25 cellular contexts compared by ENCODE assay signal in genomic region chr3:73656241-73656890, GRCh38. TPM values are rescaled to one million over a fixed set of nuclear protein-coding genes. Genes with fewer than 3 reads are reported as not detected.
A peak's percentile ranks its signal among the peaks of the same experiment; 100 is the strongest.
DNase-seq lines count a peak whose midpoint lies in the region; ATAC-seq and TF ChIP-seq lines count a peak whose summit lies in the region.
"Had no signal": no experiment of that assay in that cellular context is flagged by ENCODE, and none has a peak within 500 bp of the region (broad histone marks: within the 10 kb centered on the region; RNA-seq: fewer than 3 reads in every experiment).

No MANE protein-coding gene starts in this region.

- no peak overlapping the region for H3K4me3 ChIP-seq in AG10803 (ENCODE audit: low read length)
- no peak overlapping the region for H3K4me3 ChIP-seq in mammary epithelial cell (replicated peaks in 1 of 3; ENCODE audit: insufficient read depth in 1 of 3, low read depth in 2 of 3, low read length in 3 of 3)
- H3K4me3 ChIP-seq in Peyer's patch = no peak overlapping the region
- H3K4me3 ChIP-seq: A549, esophagus squamous epithelium, left ventricle myocardium inferior, psoas muscle, stomach had no signal

- dilution Hi-C loops in mammary epithelial cell (cut with HindIII; ENCODE audit: low sequenced_read_pairs) = no loop called here

- CTCF ChIA-PET in mammary epithelial cell (lab: Charles Lee; ENCODE audit: low non-redundant PET) = no interaction called here

- ATAC-seq in HG02763 (IDR thresholded peaks at IDR 0.05; ENCODE audit: unreplicated experiment) = no peak
- ATAC-seq: A549; activated CD8-positive, alpha-beta T cell treated with anti-CD3 and anti-CD28 coated beads for 36 hours; effector memory CD8-positive, alpha-beta T cell; HCT116; psoas muscle had no signal

- in situ Hi-C loops in mammary epithelial cell (cut with MboI; ENCODE audit: low sequenced_read_pairs in 2 of 2) = no loop called here

- no peak overlapping the region for H3K27ac ChIP-seq in mammary epithelial cell (ENCODE audit: insufficient read depth, low read depth, low read length)
- H3K27ac ChIP-seq in Peyer's patch = no peak overlapping the region
- H3K27ac ChIP-seq: A549, esophagus squamous epithelium, left ventricle myocardium inferior, psoas muscle, stomach had no signal

- H3K9me3 ChIP-seq in mammary epithelial cell (replicated peaks; ENCODE audit: insufficient read depth, low read length) = no peaks in the 10 kb centered on the region
- H3K9me3 ChIP-seq in Peyer's patch = no peaks in the 10 kb centered on the region
- H3K9me3 ChIP-seq: A549, esophagus squamous epithelium, left ventricle myocardium inferior, psoas muscle, stomach had no signal

- intact Hi-C loops in mammary epithelial cell (cut with micrococcal nuclease) = no loop called here

- H3K79me2 ChIP-seq in mammary epithelial cell (ENCODE audit: insufficient read depth, low read length) = no peaks in the 10 kb centered on the region

- H3K36me3 ChIP-seq in mammary epithelial cell (ENCODE audit: insufficient read depth, low read length) (no peaks in the 10 kb centered on the region), Peyer's patch (no peaks in the 10 kb centered on the region)
- H3K36me3 ChIP-seq: esophagus squamous epithelium, left ventricle myocardium inferior, stomach had no signal

- no peak overlapping the region for H3K4me2 ChIP-seq in mammary epithelial cell (ENCODE audit: insufficient read depth, low read depth, low read length)
- H3K4me2 ChIP-seq: A549 had no signal

- no peak for TF ChIP-seq CTCF in AG10803 (conservative IDR thresholded peaks at IDR 0.05; ENCODE audit: low read length)
- no peak for TF ChIP-seq CTCF in mammary epithelial cell (conservative IDR thresholded peaks at IDR 0.05 in 1 of 2, IDR thresholded peaks at IDR 0.05 in 1 of 2; ENCODE audit: extremely low read depth in 1 of 2, insufficient read depth in 1 of 2, low read depth in 1 of 2, low read length in 2 of 2)
- TF ChIP-seq CTCF in Peyer's patch (IDR thresholded peaks at IDR 0.05) = no peak

- TF ChIP-seq POLR2A in Peyer's patch (IDR thresholded peaks at IDR 0.05) = no peak

- H3K27me3 ChIP-seq in mammary epithelial cell (ENCODE audit: insufficient read depth, low read length) (no peaks in the 10 kb centered on the region), Peyer's patch (no peaks in the 10 kb centered on the region)
- H3K27me3 ChIP-seq: esophagus squamous epithelium, stomach had no signal

- H3K4me1 ChIP-seq in mammary epithelial cell (ENCODE audit: insufficient read depth, low read length) = peaks cover 5% of the 10 kb centered on the region
- no peaks in the 10 kb centered on the region for H3K4me1 ChIP-seq in Peyer's patch
- H3K4me1 ChIP-seq: A549, esophagus squamous epithelium, left ventricle myocardium inferior, psoas muscle had no signal

- H4K20me1 ChIP-seq in mammary epithelial cell (ENCODE audit: insufficient read depth, low read length) = no peaks in the 10 kb centered on the region

- DNase-seq in AG10803 (ENCODE audit: low read depth) = peak; percentile 85
- DNase-seq in HS-27A (ENCODE audit: low read depth) = peak; percentile 24
- peak; percentile 9 for DNase-seq in mammary epithelial cell
- DNase-seq in myocyte (ENCODE audit: low read depth) = peak; percentile 62
- no peak for DNase-seq in SKM-1 treated with dmso at 0.1 percent for 144 hours (lab: John Stamatoyannopoulos, UW; ENCODE audit: unreplicated experiment)
- no peak for DNase-seq in Peyer's patch
- DNase-seq in NCI-H345 (lab: John Stamatoyannopoulos, UW) = no peak
- DNase-seq: activated CD8-positive, alpha-beta T cell treated with anti-CD3 and anti-CD28 coated beads for 36 hours; activated T-cell treated with anti-CD3 and anti-CD28 coated beads, Interleukin-2, amount 50 U/mL, for 1 hour; CD4-positive, CD25-positive, alpha-beta regulatory T cell; DMS153; effector memory CD8-positive, alpha-beta T cell; esophagus squamous epithelium; head of caudate nucleus; left ventricle myocardium inferior; NCI-H2081 treated with DMSO at 0.1 percent for 48 hours; NCI-H510A treated with DMSO at 0.1 percent for 48 hours; psoas muscle; small intestine; stimulated activated CD4-positive, alpha-beta T cell treated with anti-CD3 and anti-CD28 coated beads, Interleukin-4, amount 100 ng/mL, for 24 hours; stomach; T1000 had no signal

- no TSS peak for BruUV-seq in mammary epithelial cell (replicated peaks; lab: Mats Ljungman, UMichigan)

- no peak overlapping the region for H2AFZ ChIP-seq in mammary epithelial cell (ENCODE audit: low read depth, low read length)

- no peak overlapping the region for H3K9ac ChIP-seq in mammary epithelial cell (ENCODE audit: insufficient read depth, low read length)

- 17% methylated on average over 4 of the region's 4 CpGs for WGBS in mammary epithelial cell (ENCODE audit: low coverage, missing lambda C conversion rate)

RNA-seq across cellular contexts. Expression of gene PDZRN3, which starts 31.6 kb away (rescaled TPM):
- 10 to 100 TPM in 1 of 2 donors, 1 to 10 TPM in 1; 3.9 to 14.3 TPM for total RNA-seq in mammary epithelial cell
- polyA plus RNA-seq in mammary epithelial cell = 0.95 TPM
- polyA minus RNA-seq in mammary epithelial cell = 2.0 TPM
- 70.8 and 135 TPM in 2 replicates for total RNA-seq in myocyte
- polyA plus RNA-seq in myocyte (2012) = 27.3 TPM
- 10 to 100 TPM; 13.3 to 81.7 (median 19.7) TPM for total RNA-seq in Peyer's patch
- total RNA-seq: activated CD8-positive, alpha-beta T cell treated with anti-CD3 and anti-CD28 coated beads for 36 hours; CD4-positive, CD25-positive, alpha-beta regulatory T cell had no signal
- polyA plus RNA-seq: A549; CD4-positive, CD25-positive, alpha-beta regulatory T cell had no signal

Comparison
In these comparisons a context has a peak if more than half of its experiments do, and no peak if none do; other contexts are left out.
1. DNase-seq: peak in AG10803 (single experiment), HS-27A (single experiment), mammary epithelial cell (single experiment) and myocyte (single experiment); none in SKM-1 treated with dmso at 0.1 percent for 144 hours (single experiment), Peyer's patch (0 of 3) and NCI-H345 (single experiment).